ENCODE assay signal across 27 cellular contexts in the genomic region with DNA sequence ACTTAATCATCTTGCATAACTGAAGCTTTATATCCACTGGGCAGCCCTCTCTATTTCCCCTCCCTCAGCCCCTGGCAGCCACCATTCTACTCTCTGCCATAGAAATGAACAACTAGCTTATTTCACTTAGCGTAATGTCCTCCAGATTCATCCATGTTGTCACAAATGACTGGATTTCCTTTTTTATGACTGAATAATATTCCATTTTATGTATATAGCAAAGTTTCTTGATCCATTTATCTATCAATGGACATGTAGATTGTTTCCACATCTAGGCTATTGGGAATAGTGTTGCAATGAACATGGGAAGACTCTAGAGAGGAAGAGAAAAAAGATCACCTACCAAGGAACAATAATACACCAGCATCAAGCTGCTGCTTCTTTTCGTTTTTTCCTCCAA.
"Had no signal": no experiment of that assay in that cellular context is flagged by ENCODE, and none has a peak within 500 bp of the region (broad histone marks: within the 10 kb centered on the region; RNA-seq: fewer than 3 reads in every experiment).

No MANE protein-coding gene starts in this region.

- H3K4me1 Mint-ChIP-seq: endodermal cell had no signal

- H3K9me3 ChIP-seq: colonic mucosa, esophagus muscularis mucosa, gastrocnemius medialis, gastroesophageal sphincter had no signal

- FAIRE-seq: colon, endometrium, endothelial cell of umbilical vein had no signal

- H3K27ac Mint-ChIP-seq: dendritic cell treated with granulocyte-macrophage colony-stimulating factor and Interleukin-4, amounts not matched to agents 40 ng/mL and 50 ng/mL, for 4 days; effector memory CD8-positive, alpha-beta T cell; endodermal cell had no signal

- ATAC-seq: effector memory CD8-positive, alpha-beta T cell; esophagus mucosa; foreskin keratinocyte; gastrocnemius medialis; gastroesophageal sphincter; heart left ventricle; heart right ventricle had no signal

- H3K4me3 ChIP-seq: colonic mucosa, coronary artery, dorsolateral prefrontal cortex, esophagus muscularis mucosa, esophagus squamous epithelium, gastrocnemius medialis, gastroesophageal sphincter, heart left ventricle, heart right ventricle had no signal

- H3K36me3 ChIP-seq: colonic mucosa, esophagus muscularis mucosa, esophagus squamous epithelium, gastrocnemius medialis, gastroesophageal sphincter, heart left ventricle, heart right ventricle had no signal

- H3K4me3 Mint-ChIP-seq: dendritic cell treated with granulocyte-macrophage colony-stimulating factor and Interleukin-4, amounts not matched to agents 40 ng/mL and 50 ng/mL, for 4 days; effector memory CD8-positive, alpha-beta T cell; endodermal cell had no signal

- H3K27ac ChIP-seq: colonic mucosa, coronary artery, dorsolateral prefrontal cortex, epithelial cell of prostate, esophagus muscularis mucosa, esophagus squamous epithelium, foreskin keratinocyte, gastrocnemius medialis, gastroesophageal sphincter, heart left ventricle, heart right ventricle had no signal

- H3K4me1 ChIP-seq: colonic mucosa, foreskin keratinocyte, gastrocnemius medialis, heart right ventricle had no signal

- DNase-seq: colonic mucosa; cortex of kidney; dermis blood vessel endothelial cell; dorsolateral prefrontal cortex; effector CD4-positive, alpha-beta T cell; effector CD8-positive, alpha-beta T cell; effector memory CD4-positive, alpha-beta T cell; effector memory CD8-positive, alpha-beta T cell; endodermal cell; esophagus squamous epithelium; foreskin fibroblast; foreskin keratinocyte; foreskin melanocyte; gastrocnemius medialis; glutamatergic neuron; head of caudate nucleus; heart left ventricle; heart right ventricle had no signal

- H3K27me3 ChIP-seq: colonic mucosa, dorsolateral prefrontal cortex, esophagus muscularis mucosa, esophagus squamous epithelium, gastrocnemius medialis, gastroesophageal sphincter, heart left ventricle, heart right ventricle had no signal
